Comparison of ENCODE assay signal across 2 cellular contexts in the genomic region with DNA sequence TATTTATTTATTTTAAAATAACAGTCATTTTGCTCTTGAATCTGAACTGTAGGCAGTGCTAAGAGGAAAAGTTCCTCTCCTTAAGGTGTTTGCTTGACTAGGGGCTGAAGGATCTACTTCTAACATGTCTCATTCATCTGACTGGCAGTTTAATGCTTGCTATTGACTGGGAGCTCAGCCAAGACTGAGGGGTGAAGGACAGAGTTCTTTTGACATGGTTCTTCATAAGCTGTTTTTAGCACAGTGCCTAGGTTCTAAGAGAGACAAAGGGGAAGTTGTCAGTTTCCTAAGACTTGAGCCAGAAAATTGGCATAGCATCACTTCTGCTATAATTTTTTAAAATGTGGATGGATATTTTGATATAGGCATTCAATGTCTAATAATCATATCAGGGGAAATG.
A peak's percentile ranks its signal among the peaks of the same experiment; 100 is the strongest.
TF ChIP-seq lines count a peak whose summit lies in the region.

No MANE protein-coding gene starts in this region.

TF ChIP-seq in HEK293T, 16 proteins besides CTCF, POLR2A, EP300 and RAD21 (continued from another document):
- TF ChIP-seq PKNOX1 (IDR thresholded peaks at IDR 0.05) (peak; percentile 82), LEF1 (IDR thresholded peaks at IDR 0.05; ENCODE audit: borderline replicate concordance) (no peak), FOXM1 (IDR thresholded peaks at IDR 0.05; ENCODE audit: borderline replicate concordance) (no peak), SP1 (IDR thresholded peaks at IDR 0.05) (no peak), ARNT (IDR thresholded peaks at IDR 0.05) (no peak), L3MBTL2 (conservative IDR thresholded peaks at IDR 0.05) (no peak)

TF ChIP-seq in HepG2, 621 proteins besides CTCF, POLR2A, EP300 and RAD21 (continued from another document):
- TF ChIP-seq, protein P1, sequence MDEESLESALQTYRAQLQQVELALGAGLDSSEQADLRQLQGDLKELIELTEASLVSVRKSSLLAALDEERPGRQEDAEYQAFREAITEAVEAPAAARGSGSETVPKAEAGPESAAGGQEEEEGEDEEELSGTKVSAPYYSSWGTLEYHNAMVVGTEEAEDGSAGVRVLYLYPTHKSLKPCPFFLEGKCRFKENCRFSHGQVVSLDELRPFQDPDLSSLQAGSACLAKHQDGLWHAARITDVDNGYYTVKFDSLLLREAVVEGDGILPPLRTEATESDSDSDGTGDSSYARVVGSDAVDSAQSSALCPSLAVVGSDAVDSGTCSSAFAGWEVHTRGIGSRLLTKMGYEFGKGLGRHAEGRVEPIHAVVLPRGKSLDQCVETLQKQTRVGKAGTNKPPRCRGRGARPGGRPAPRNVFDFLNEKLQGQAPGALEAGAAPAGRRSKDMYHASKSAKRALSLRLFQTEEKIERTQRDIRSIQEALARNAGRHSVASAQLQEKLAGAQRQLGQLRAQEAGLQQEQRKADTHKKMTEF (CRISPR knock-in tag; IDR thresholded peaks at IDR 0.05) = no peak
- no peak for TF ChIP-seq SMYD3 (CRISPR knock-in tag; IDR thresholded peaks at IDR 0.05)
- TF ChIP-seq MAF1 (CRISPR knock-in tag; IDR thresholded peaks at IDR 0.05; ENCODE audit: borderline replicate concordance) = no peak
- TF ChIP-seq, protein P2, sequence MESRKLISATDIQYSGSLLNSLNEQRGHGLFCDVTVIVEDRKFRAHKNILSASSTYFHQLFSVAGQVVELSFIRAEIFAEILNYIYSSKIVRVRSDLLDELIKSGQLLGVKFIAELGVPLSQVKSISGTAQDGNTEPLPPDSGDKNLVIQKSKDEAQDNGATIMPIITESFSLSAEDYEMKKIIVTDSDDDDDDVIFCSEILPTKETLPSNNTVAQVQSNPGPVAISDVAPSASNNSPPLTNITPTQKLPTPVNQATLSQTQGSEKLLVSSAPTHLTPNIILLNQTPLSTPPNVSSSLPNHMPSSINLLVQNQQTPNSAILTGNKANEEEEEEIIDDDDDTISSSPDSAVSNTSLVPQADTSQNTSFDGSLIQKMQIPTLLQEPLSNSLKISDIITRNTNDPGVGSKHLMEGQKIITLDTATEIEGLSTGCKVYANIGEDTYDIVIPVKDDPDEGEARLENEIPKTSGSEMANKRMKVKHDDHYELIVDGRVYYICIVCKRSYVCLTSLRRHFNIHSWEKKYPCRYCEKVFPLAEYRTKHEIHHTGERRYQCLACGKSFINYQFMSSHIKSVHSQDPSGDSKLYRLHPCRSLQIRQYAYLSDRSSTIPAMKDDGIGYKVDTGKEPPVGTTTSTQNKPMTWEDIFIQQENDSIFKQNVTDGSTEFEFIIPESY (CRISPR knock-in tag; IDR thresholded peaks at IDR 0.05) = no peak
- no peak for TF ChIP-seq CBFB (CRISPR knock-in tag; IDR thresholded peaks at IDR 0.05)
- TF ChIP-seq ZNF749 (CRISPR knock-in tag; IDR thresholded peaks at IDR 0.05; ENCODE audit: borderline replicate concordance) = no peak
- no peak for TF ChIP-seq YY1 (IDR thresholded peaks at IDR 0.05; ENCODE audit: insufficient read depth, insufficient replicate concordance, low read depth, low read length)
- no peak for TF ChIP-seq SNAPC4 (CRISPR knock-in tag; IDR thresholded peaks at IDR 0.05)
- TF ChIP-seq ZNF678 (CRISPR knock-in tag; IDR thresholded peaks at IDR 0.05) = no peak
- no peak for TF ChIP-seq ZNF672 (CRISPR knock-in tag; IDR thresholded peaks at IDR 0.05)
- TF ChIP-seq NCOR1 (IDR thresholded peaks at IDR 0.05; ENCODE audit: borderline replicate concordance, low read length) = no peak
- TF ChIP-seq THAP7 (CRISPR knock-in tag; IDR thresholded peaks at IDR 0.05) = no peak
- no peak for TF ChIP-seq ZSCAN22 (CRISPR knock-in tag; IDR thresholded peaks at IDR 0.05)
- no peak for TF ChIP-seq HNF4A (CRISPR knock-in tag; IDR thresholded peaks at IDR 0.05)
TF ChIP-seq in HepG2: peak in this region for 0.
